In genomic region chr2:190466819-190467444, GRCh38 we compare ENCODE assay signal across 10 cellular contexts. TPM values are rescaled to one million over a fixed set of nuclear protein-coding genes. Genes with fewer than 3 reads are reported as not detected.
DNase-seq lines count a peak whose midpoint lies in the region; ATAC-seq and TF ChIP-seq lines count a peak whose summit lies in the region.
"Had no signal": no experiment of that assay in that cellular context is flagged by ENCODE, and none has a peak within 500 bp of the region (broad histone marks: within the 10 kb centered on the region; RNA-seq: fewer than 3 reads in every experiment).

No MANE protein-coding gene starts in this region.

- intact Hi-C loops in natural killer cell (cut with micrococcal nuclease) (no loop called here), mucosa of descending colon (cut with DNase I, micrococcal nuclease) (no loop called here)
- intact Hi-C loops in activated naive CD4-positive, alpha-beta T cell treated with anti-CD3 and anti-CD28 coated beads for 36 hours (cut with micrococcal nuclease), result loop anchor here (2.0 kb wide), 1 partner anchor 22 kb away; no protein-coding TSS in a partner anchor

- H3K4me3 ChIP-seq in mucosa of descending colon, result no peak overlapping the region

- H3K27ac Mint-ChIP-seq in natural killer cell, result peak overlapping the region; percentile 35 to 57
- no peak overlapping the region for H3K27ac Mint-ChIP-seq in natural killer cell treated with Interleukin-12 subunit alpha and Interleukin-12 subunit beta and Interleukin-15 and Interleukin-18, amount 100 ng/mL, for 72 hours
- no peak overlapping the region for H3K27ac Mint-ChIP-seq in activated naive CD4-positive, alpha-beta T cell treated with anti-CD3 and anti-CD28 coated beads for 36 hours

- no peak overlapping the region for H3K4me3 Mint-ChIP-seq in natural killer cell
- no peak overlapping the region for H3K4me3 Mint-ChIP-seq in natural killer cell treated with Interleukin-12 subunit alpha and Interleukin-12 subunit beta and Interleukin-15 and Interleukin-18, amount 100 ng/mL, for 72 hours
- H3K4me3 Mint-ChIP-seq in activated naive CD4-positive, alpha-beta T cell treated with anti-CD3 and anti-CD28 coated beads for 36 hours, result no peak overlapping the region

- H3K36me3 ChIP-seq in mucosa of descending colon (ENCODE audit: low read depth), result no peaks in the 10 kb centered on the region

- DNase-seq in natural killer cell, result no peak
- DNase-seq in natural killer cell treated with Interleukin-12 subunit alpha and Interleukin-12 subunit beta and Interleukin-15 and Interleukin-18, amount 100 ng/mL, for 72 hours (ENCODE audit: low spot score), result no peak
- DNase-seq in SK-N-DZ (ENCODE audit: low spot score), result peak; percentile 69
- DNase-seq in mucosa of descending colon, result no peak
- no peak for DNase-seq in cerebellar cortex (ENCODE audit: low spot score)
- DNase-seq in activated naive CD4-positive, alpha-beta T cell treated with anti-CD3 and anti-CD28 coated beads for 36 hours, result no peak
- DNase-seq in retina, result no peak
- DNase-seq: activated gamma-delta T cell treated with Interleukin-2 at 50 U/mL for 16 hours, head of caudate nucleus had no signal

- TF ChIP-seq CTCF in natural killer cell (IDR thresholded peaks at IDR 0.05) (no peak), mucosa of descending colon (IDR thresholded peaks at IDR 0.05) (no peak)

- CTCF ChIA-PET in activated naive CD4-positive, alpha-beta T cell treated with anti-CD3 and anti-CD28 coated beads for 36 hours (lab: Charles Lee), result no interaction called here

- no peaks in the 10 kb centered on the region for H3K9me3 ChIP-seq in mucosa of descending colon

- H3K27me3 Mint-ChIP-seq in natural killer cell (ENCODE audit: low read depth in 2 of 2), result no peaks in the 10 kb centered on the region
- H3K27me3 Mint-ChIP-seq in natural killer cell treated with Interleukin-12 subunit alpha and Interleukin-12 subunit beta and Interleukin-15 and Interleukin-18, amount 100 ng/mL, for 72 hours, result no peaks in the 10 kb centered on the region
- H3K27me3 Mint-ChIP-seq in activated naive CD4-positive, alpha-beta T cell treated with anti-CD3 and anti-CD28 coated beads for 36 hours (ENCODE audit: low read depth), result no peaks in the 10 kb centered on the region

- no peaks in the 10 kb centered on the region for H3K36me3 Mint-ChIP-seq in natural killer cell
- H3K36me3 Mint-ChIP-seq in natural killer cell treated with Interleukin-12 subunit alpha and Interleukin-12 subunit beta and Interleukin-15 and Interleukin-18, amount 100 ng/mL, for 72 hours, result peaks cover under 1% of the 10 kb centered on the region
- peaks cover 23% of the 10 kb centered on the region for H3K36me3 Mint-ChIP-seq in activated naive CD4-positive, alpha-beta T cell treated with anti-CD3 and anti-CD28 coated beads for 36 hours (ENCODE audit: low read depth)

- H3K4me1 ChIP-seq in mucosa of descending colon (ENCODE audit: low read depth), result peaks cover 47% of the 10 kb centered on the region

- no peaks in the 10 kb centered on the region for H3K9me3 Mint-ChIP-seq in natural killer cell
- H3K9me3 Mint-ChIP-seq in natural killer cell treated with Interleukin-12 subunit alpha and Interleukin-12 subunit beta and Interleukin-15 and Interleukin-18, amount 100 ng/mL, for 72 hours, result no peaks in the 10 kb centered on the region
- no peaks in the 10 kb centered on the region for H3K9me3 Mint-ChIP-seq in activated naive CD4-positive, alpha-beta T cell treated with anti-CD3 and anti-CD28 coated beads for 36 hours

- H3K4me1 Mint-ChIP-seq in natural killer cell, result peaks cover 55 to 64% of the 10 kb centered on the region in 2 donors
- H3K4me1 Mint-ChIP-seq in natural killer cell treated with Interleukin-12 subunit alpha and Interleukin-12 subunit beta and Interleukin-15 and Interleukin-18, amount 100 ng/mL, for 72 hours (ENCODE audit: low read depth in 2 of 2), result peaks cover 29 to 39% of the 10 kb centered on the region in 2 donors
- H3K4me1 Mint-ChIP-seq in activated naive CD4-positive, alpha-beta T cell treated with anti-CD3 and anti-CD28 coated beads for 36 hours (ENCODE audit: low read depth), result peaks cover 61% of the 10 kb centered on the region

- ATAC-seq in natural killer cell, result no peak
- ATAC-seq in natural killer cell treated with Interleukin-12 subunit alpha and Interleukin-12 subunit beta and Interleukin-15 and Interleukin-18, amount 100 ng/mL, for 72 hours, result no peak
- peak; percentile 50 for ATAC-seq in mucosa of descending colon
- ATAC-seq in HG03108 (IDR thresholded peaks at IDR 0.05; ENCODE audit: unreplicated experiment), result no peak

RNA-seq across cellular contexts. Expression of gene MFSD6, which starts 58.8 kb away (rescaled TPM):
- 10 to 100 TPM; 36.7 to 50.5 (median 48.0) TPM for total RNA-seq in natural killer cell
- 10 to 100 TPM; 44.9 to 48.1 TPM for total RNA-seq in natural killer cell treated with Interleukin-12 subunit alpha and Interleukin-12 subunit beta and Interleukin-15 and Interleukin-18, amount 100 ng/mL, for 72 hours
- polyA plus RNA-seq in SK-N-DZ (2014; cell fraction: cytosol; rRNA removed), result 14.8 and 16.0 TPM in 2 replicates
- 6.9 and 9.1 TPM in 2 replicates for polyA plus RNA-seq in SK-N-DZ (2014; cell fraction: nucleus; rRNA removed)
- 10 to 100 TPM; 58.4 to 73.2 (median 64.1) TPM for total RNA-seq in mucosa of descending colon
- 10 to 100 TPM; 21.0 to 21.6 TPM for total RNA-seq in activated naive CD4-positive, alpha-beta T cell treated with anti-CD3 and anti-CD28 coated beads for 36 hours

Comparison
In these comparisons a context has a peak if more than half of its experiments do, and no peak if none do; other contexts are left out.
1. H3K27ac Mint-ChIP-seq: peak in natural killer cell (2 of 2); none in natural killer cell treated with Interleukin-12 subunit alpha and Interleukin-12 subunit beta and Interleukin-15 and Interleukin-18, amount 100 ng/mL, for 72 hours (0 of 2) and activated naive CD4-positive, alpha-beta T cell treated with anti-CD3 and anti-CD28 coated beads for 36 hours (single experiment).